In genomic region chr14:63773504-63773903, GRCh38 we compare ENCODE assay signal across 1 cellular context.
TF ChIP-seq lines count a peak whose summit lies in the region.

No MANE protein-coding gene starts in this region.

TF ChIP-seq in GM12878, 131 proteins besides CTCF, POLR2A, EP300 and RAD21 (continued from another document):
- TF ChIP-seq RELB (IDR thresholded peaks at IDR 0.05; ENCODE audit: low read depth) (no peak), ZNF687 (IDR thresholded peaks at IDR 0.05) (0 out of 2 replicates have a peak, but pooled peaks have one; percentile 22)
